In genomic region chr12:48817957-48818830, GRCh38 we compare ENCODE assay signal across 8 cellular contexts. TPM values are rescaled to one million over a fixed set of nuclear protein-coding genes. Genes with fewer than 3 reads are reported as not detected.
DNase-seq lines count a peak whose midpoint lies in the region; ATAC-seq and TF ChIP-seq lines count a peak whose summit lies in the region.

Gene CACNB3 (plus strand): TSS chr12:48818496. CDS start chr12:48818930, 434 bp downstream.

- H3K4me1 Mint-ChIP-seq in activated T-helper 2 cell treated with anti-CD3 and anti-CD28 coated beads, Interferon-gamma antibody, Interleukin-2, Interleukin-4, amounts not matched to agents 10 μg/mL and 5 μg/mL and 100 μg/mL, durations not matched to agents 14 hours and 24 hours and 36 hours (ENCODE audit: low read depth) = peaks cover 25% of the 10 kb centered on the region

- H3K27ac ChIP-seq in stomach = peak within 1 kb of the TSS in 4 of 5 donors; percentile 30 to 71 (median 48)

- H3K27me3 Mint-ChIP-seq in activated T-helper 2 cell treated with anti-CD3 and anti-CD28 coated beads, Interferon-gamma antibody, Interleukin-2, Interleukin-4, amounts not matched to agents 10 μg/mL and 5 μg/mL and 100 μg/mL, durations not matched to agents 14 hours and 24 hours and 36 hours (ENCODE audit: low read depth) = peaks cover 28% of the 10 kb centered on the region

- H3K4me1 ChIP-seq in neuron (ENCODE audit: insufficient read depth, low read length) (peaks cover 34% of the 10 kb centered on the region), stomach (peaks cover 26 to 55% (median 46%) of the 10 kb centered on the region in 4 donors)

- no peak within 1 kb of the TSS for H3K27ac Mint-ChIP-seq in activated T-helper 2 cell treated with anti-CD3 and anti-CD28 coated beads, Interferon-gamma antibody, Interleukin-2, Interleukin-4, amounts not matched to agents 10 μg/mL and 5 μg/mL and 100 μg/mL, durations not matched to agents 14 hours and 24 hours and 36 hours

- 0 to 1% (median 1%) methylated on average over 42 to 78 of the region's 78 CpGs for WGBS in stomach, 5 donors

- H3K9me3 Mint-ChIP-seq in activated T-helper 2 cell treated with anti-CD3 and anti-CD28 coated beads, Interferon-gamma antibody, Interleukin-2, Interleukin-4, amounts not matched to agents 10 μg/mL and 5 μg/mL and 100 μg/mL, durations not matched to agents 14 hours and 24 hours and 36 hours = no peaks in the 10 kb centered on the region

- H3K4me3 ChIP-seq in fibroblast of villous mesenchyme (ENCODE audit: low read depth, low read length) (peak within 1 kb of the TSS; percentile 80), neuron (ENCODE audit: low read length) (peak within 1 kb of the TSS; percentile 78), stomach (peak within 1 kb of the TSS; percentile 64 to 89 (median 82))

- no peaks in the 10 kb centered on the region for H3K9me3 ChIP-seq in neuron (ENCODE audit: low read length)
- no peaks in the 10 kb centered on the region for H3K9me3 ChIP-seq in stomach

- peak within 1 kb of the TSS; percentile 85 for H3K4me3 Mint-ChIP-seq in activated T-helper 2 cell treated with anti-CD3 and anti-CD28 coated beads, Interferon-gamma antibody, Interleukin-2, Interleukin-4, amounts not matched to agents 10 μg/mL and 5 μg/mL and 100 μg/mL, durations not matched to agents 14 hours and 24 hours and 36 hours (ENCODE audit: low read depth)

- TF ChIP-seq EP300 in stomach (IDR thresholded peaks at IDR 0.05) = no peak

- H3K36me3 ChIP-seq in neuron (ENCODE audit: insufficient read depth, low read length) = peaks cover 12% of the 10 kb centered on the region
- peaks cover 0 to 2% (median 0%) of the 10 kb centered on the region in 4 donors for H3K36me3 ChIP-seq in stomach

- H3K27me3 ChIP-seq in neuron (ENCODE audit: insufficient read depth, low read length) = no peaks in the 10 kb centered on the region
- H3K27me3 ChIP-seq in stomach = peaks cover 0 to 7% (median 0%) of the 10 kb centered on the region in 3 donors

- TF ChIP-seq CTCF in fibroblast of villous mesenchyme (IDR thresholded peaks at IDR 0.05; ENCODE audit: insufficient read depth, low read depth, low read length) (no peak), stomach (IDR thresholded peaks at IDR 0.05) (no peak)

- DNase-seq in DMS79 (lab: John Stamatoyannopoulos, UW) (peak; percentile 86), HK-2 (ENCODE audit: unreplicated experiment) (peak; percentile 78), fibroblast of villous mesenchyme (ENCODE audit: low read depth) (peak; percentile 39), stomach (peak; percentile 74)
- DNase-seq in activated T-helper 2 cell treated with anti-CD3 and anti-CD28 coated beads, Interferon-gamma antibody, Interleukin-2, Interleukin-4, amounts not matched to agents 10 μg/mL and 5 μg/mL and 100 μg/mL, durations not matched to agents 14 hours and 24 hours and 36 hours (ENCODE audit: low spot score) = peak; percentile 72

- peak within 1 kb of the TSS; percentile 57 for H2AFZ ChIP-seq in neuron (ENCODE audit: low read depth, low read length)

- no peaks in the 10 kb centered on the region for H3K36me3 Mint-ChIP-seq in activated T-helper 2 cell treated with anti-CD3 and anti-CD28 coated beads, Interferon-gamma antibody, Interleukin-2, Interleukin-4, amounts not matched to agents 10 μg/mL and 5 μg/mL and 100 μg/mL, durations not matched to agents 14 hours and 24 hours and 36 hours (ENCODE audit: low read depth)

- TF ChIP-seq POLR2A in stomach (IDR thresholded peaks at IDR 0.05) = no peak

- ATAC-seq in GM21529 (IDR thresholded peaks at IDR 0.05; ENCODE audit: unreplicated experiment) = no peak

- intact Hi-C loops in activated T-helper 2 cell treated with anti-CD3 and anti-CD28 coated beads, Interferon-gamma antibody, Interleukin-2, Interleukin-4, amounts not matched to agents 10 μg/mL and 5 μg/mL and 100 μg/mL, durations not matched to agents 14 hours and 24 hours and 36 hours (cut with micrococcal nuclease) = no loop called here
- intact Hi-C loops in stomach (cut with DNase I; ENCODE audit: low total_unique reads) = no loop called here

TF ChIP-seq in PFSK-1, 5 proteins besides CTCF, POLR2A, EP300 and RAD21:
- TF ChIP-seq SIN3A (IDR thresholded peaks at IDR 0.05; ENCODE audit: borderline replicate concordance, insufficient read depth, low read length) = no peak
- TF ChIP-seq POLR2AphosphoS5 (IDR thresholded peaks at IDR 0.05; ENCODE audit: low read depth, low read length) = peak; percentile 51; the same call in 1 of the 2 replicates
- no peak for TF ChIP-seq REST (IDR thresholded peaks at IDR 0.05; ENCODE audit: insufficient read depth in 1 of 2, low read depth in 2 of 2, low read length in 2 of 2)

RNA-seq across cellular contexts. Expression of gene CACNB3, which starts in this region (rescaled TPM):
- polyA plus RNA-seq in PFSK-1 (2012; ENCODE audit: insufficient read length, low read depth) = 38.8 TPM
- 11.5 and 13.1 TPM in 2 replicates for total RNA-seq in activated T-helper 2 cell treated with anti-CD3 and anti-CD28 coated beads, Interferon-gamma antibody, Interleukin-2, Interleukin-4, amounts not matched to agents 10 μg/mL and 5 μg/mL and 100 μg/mL, durations not matched to agents 14 hours and 24 hours and 36 hours
- total RNA-seq in fibroblast of villous mesenchyme (29.8 and 30.3 TPM in 2 replicates), stomach (100 to 1,000 TPM in 1 of 5 donors, 10 to 100 TPM in 1, 1 to 10 TPM in 2, under 1 TPM in 1; under 0.01 to 140 (median 9.9) TPM)
- polyA plus RNA-seq in stomach = 10 to 100 TPM; 11.8 to 18.4 (median 13.5) TPM
